ENCODE assay signal across 17 cellular contexts in the genomic region with DNA sequence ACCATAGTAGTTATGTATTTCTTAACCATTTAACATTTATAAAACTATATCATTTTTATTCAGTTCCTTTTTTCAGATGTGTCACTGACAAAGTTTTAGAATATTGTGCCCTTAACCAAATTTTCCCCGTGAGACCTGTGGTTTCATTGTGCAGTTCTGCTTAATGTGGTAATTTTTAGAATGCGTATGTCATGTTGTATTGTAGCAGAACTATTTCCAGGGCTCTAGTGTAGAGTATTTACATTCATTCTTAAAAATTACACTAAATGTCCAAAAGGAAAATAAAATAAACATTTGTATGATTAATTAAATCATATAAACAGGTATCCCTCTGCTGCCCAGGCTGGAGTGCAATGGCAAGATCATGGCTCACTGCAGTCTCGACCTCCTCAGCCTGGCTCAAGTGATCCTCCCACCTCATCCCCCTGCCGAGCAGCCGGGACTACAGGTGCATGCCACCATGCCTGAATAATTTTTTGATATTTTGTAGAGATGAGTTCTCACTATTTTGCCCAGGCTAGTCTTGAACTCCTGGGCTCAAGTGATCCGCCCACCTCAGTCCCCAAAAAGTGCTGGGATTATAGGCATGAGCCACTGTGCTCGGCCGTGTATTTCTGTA. TPM values are rescaled to one million over a fixed set of nuclear protein-coding genes. Genes with fewer than 3 reads are reported as not detected.
DNase-seq lines count a peak whose midpoint lies in the region; ATAC-seq, FAIRE-seq and TF ChIP-seq lines count a peak whose summit lies in the region.
"Had no signal": no experiment of that assay in that cellular context is flagged by ENCODE, and none has a peak within 500 bp of the region (broad histone marks: within the 10 kb centered on the region; RNA-seq: fewer than 3 reads in every experiment).

No MANE protein-coding gene starts in this region.

- no peak for TF ChIP-seq POLR2A in NB4 (IDR thresholded peaks at IDR 0.05; ENCODE audit: extremely low read depth, insufficient read length)
- no peak for TF ChIP-seq POLR2A in GM12878 (IDR thresholded peaks at IDR 0.05; ENCODE audit: low read depth, low read length)
- no peak for TF ChIP-seq POLR2A in GM18505 (IDR thresholded peaks at IDR 0.05; ENCODE audit: borderline replicate concordance, extremely low read depth, insufficient read depth, insufficient read length)

- TF ChIP-seq RAD21 in GM12878 (IDR thresholded peaks at IDR 0.05; ENCODE audit: insufficient read depth, low read depth, low read length) = no peak

- in situ Hi-C loops in GM12878 (cut with MboI) = no loop called here

- RAD21 ChIA-PET in GM12878 (lab: Charles Lee; ENCODE audit: unreplicated experiment) = interaction anchor here (1.2 to 1.4 kb wide), 3 partner anchors 36 to 131 kb away, joined by 3 to 6 read pairs (median 3); no protein-coding TSS in a partner anchor

- H3K9ac ChIP-seq in GM12878 (ENCODE audit: control insufficient read depth, insufficient read depth, low read length) = no peak overlapping the region

- H3K27ac ChIP-seq in GM12878 (ENCODE audit: control insufficient read depth, insufficient read depth) = no peak overlapping the region

- peaks cover 25% of the 10 kb centered on the region for H3K9me3 ChIP-seq in GM12878 (replicated peaks; ENCODE audit: control insufficient read depth, insufficient read depth, low read length)

- no peaks in the 10 kb centered on the region for H3K36me3 ChIP-seq in GM12878 (ENCODE audit: control insufficient read depth in 2 of 2, insufficient read depth in 2 of 2, low read length in 1 of 2)

- BruUV-seq in GM12878 (replicated peaks; lab: Mats Ljungman, UMichigan) = no TSS peak

- H2AFZ ChIP-seq in GM12878 (ENCODE audit: control insufficient read depth, low read depth, low read length) = no peak overlapping the region

- CTCF ChIA-PET in GM12878 (lab: Yijun Ruan, JAX) = interaction anchor here (1.2 kb wide), 1 partner anchor 14 kb away, joined by 4 read pairs; no protein-coding TSS in a partner anchor

- peaks cover 26 to 45% of the 10 kb centered on the region in 2 donors for H3K36me3 Mint-ChIP-seq in activated naive CD4-positive, alpha-beta T cell treated with anti-CD3 and anti-CD28 coated beads, Interleukin-2, amount 50 U/mL, for 72 hours
- H3K36me3 Mint-ChIP-seq in stimulated activated naive B cell treated with anti-CD40 and anti-IgM and Interleukin-4, amounts not matched to agents 10 μg/mL and 1 μg/mL and 100 μg/mL, for 72 hours = peaks cover 27 to 30% of the 10 kb centered on the region in 2 donors

- H3K4me3 Mint-ChIP-seq in stimulated activated naive B cell treated with anti-CD40 and anti-IgM and Interleukin-4, amounts not matched to agents 10 μg/mL and 1 μg/mL and 100 μg/mL, for 72 hours = peak overlapping the region; percentile 68 to 74
- H3K4me3 Mint-ChIP-seq: endodermal cell had no signal

- H3K4me1 Mint-ChIP-seq in stimulated activated naive B cell treated with anti-CD40 and anti-IgM and Interleukin-4, amounts not matched to agents 10 μg/mL and 1 μg/mL and 100 μg/mL, for 72 hours = peaks cover 26 to 55% of the 10 kb centered on the region in 2 donors

- no peaks in the 10 kb centered on the region for H3K4me1 ChIP-seq in GM12878 (ENCODE audit: control insufficient read depth, insufficient read depth, low read length)

- peaks cover 12 to 20% of the 10 kb centered on the region in 2 donors for H3K9me3 Mint-ChIP-seq in activated naive CD4-positive, alpha-beta T cell treated with anti-CD3 and anti-CD28 coated beads, Interleukin-2, amount 50 U/mL, for 72 hours
- H3K9me3 Mint-ChIP-seq in stimulated activated naive B cell treated with anti-CD40 and anti-IgM and Interleukin-4, amounts not matched to agents 10 μg/mL and 1 μg/mL and 100 μg/mL, for 72 hours = peaks cover 7 to 8% of the 10 kb centered on the region in 2 donors

- ATAC-seq in activated naive CD4-positive, alpha-beta T cell treated with anti-CD3 and anti-CD28 coated beads, Interleukin-2, amount 50 U/mL, for 72 hours = peak; percentile 52 to 58
- ATAC-seq in GM12878 = peak; percentile 61
- ATAC-seq in stimulated activated naive B cell treated with anti-CD40 and anti-IgM and Interleukin-4, amounts not matched to agents 10 μg/mL and 1 μg/mL and 100 μg/mL, for 72 hours (replicated peaks) = peak; percentile 92 to 95
- no peak for ATAC-seq in GM18505 (IDR thresholded peaks at IDR 0.05; ENCODE audit: unreplicated experiment)
- ATAC-seq: Panc1 had no signal

- intact Hi-C loops in GM12878 (cut with micrococcal nuclease; ENCODE audit: unreplicated experiment) = no loop called here
- intact Hi-C loops in posterior vena cava (cut with DNase I) = no loop called here

- SMC1A ChIA-PET in GM12878 (lab: Charles Lee; ENCODE audit: uncharacterized antibody, unreplicated experiment) = interaction anchor here (1.1 to 3.5 kb wide), 4 partner anchors 8 to 115 kb away, joined by 4 to 29 read pairs (median 12); a partner anchor contains a TSS

- H3K4me3 ChIP-seq in NB4 (ENCODE audit: low read depth, low read length) (no peak overlapping the region), GM12878 (no peak overlapping the region)
- H3K4me3 ChIP-seq: tibial nerve had no signal

- no peak for DNase-seq in activated naive CD4-positive, alpha-beta T cell treated with anti-CD3 and anti-CD28 coated beads, Interleukin-2, amount 50 U/mL, for 72 hours (ENCODE audit: low spot score in 2 of 2)
- no peak for DNase-seq in activated naive CD4-positive, alpha-beta T cell treated with anti-CD3 and anti-CD28 coated beads, Interleukin-2, amount 50 U/mL, for 16 hours
- DNase-seq in NB4 (ENCODE audit: low read depth) (peak; percentile 66), GM12878 (ENCODE audit: low read depth, low spot score) (no peak), putamen (ENCODE audit: low spot score) (no peak), posterior vena cava (ENCODE audit: low spot score) (no peak)
- DNase-seq in stimulated activated naive B cell treated with anti-CD40 and anti-IgM and Interleukin-4, amounts not matched to agents 10 μg/mL and 1 μg/mL and 100 μg/mL, for 72 hours = peak; percentile 41
- DNase-seq: activated CD8-positive, alpha-beta memory T cell treated with anti-CD3 and anti-CD28 coated beads, Interleukin-2, amount 50 U/mL, for 48 hours; endodermal cell; GDM1; H7; NCI-H1930; NCI-H524; stimulated activated CD4-positive, alpha-beta T cell treated with anti-CD3 and anti-CD28 coated beads, Interleukin-4, amount 100 ng/mL, for 1 hour had no signal

- H3K27me3 Mint-ChIP-seq in stimulated activated naive B cell treated with anti-CD40 and anti-IgM and Interleukin-4, amounts not matched to agents 10 μg/mL and 1 μg/mL and 100 μg/mL, for 72 hours = no peaks in the 10 kb centered on the region

- FAIRE-seq in GM12878 (lab: Jason Lieb, UNC) = no peak

- H4K20me1 ChIP-seq in GM12878 (ENCODE audit: control insufficient read depth, insufficient read depth) = no peaks in the 10 kb centered on the region

- peak overlapping the region in 1 of 2 donors; percentile 53 for H3K27ac Mint-ChIP-seq in activated naive CD4-positive, alpha-beta T cell treated with anti-CD3 and anti-CD28 coated beads, Interleukin-2, amount 50 U/mL, for 72 hours
- H3K27ac Mint-ChIP-seq in stimulated activated naive B cell treated with anti-CD40 and anti-IgM and Interleukin-4, amounts not matched to agents 10 μg/mL and 1 μg/mL and 100 μg/mL, for 72 hours = peak overlapping the region; percentile 75
- H3K27ac Mint-ChIP-seq: endodermal cell had no signal

- POLR2A ChIA-PET in GM12878 (lab: Charles Lee) = interaction anchor here (0.5 to 3.7 kb wide), 4 partner anchors 7 to 115 kb away, joined by 4 to 18 read pairs (median 4); no protein-coding TSS in a partner anchor

- no peaks in the 10 kb centered on the region for H3K79me2 ChIP-seq in GM12878 (ENCODE audit: control insufficient read depth, insufficient read depth, low read length)

- WGBS in GM12878 (ENCODE audit: insufficient coverage, insufficient replicate concordance, low lambda C conversion rate, missing lambda C conversion rate) = 30% methylated on average over 8 of the region's 8 CpGs

- TF ChIP-seq CTCF in NB4 (IDR thresholded peaks at IDR 0.05; ENCODE audit: low read depth, low read length) (no peak), GM12878 (IDR thresholded peaks at IDR 0.05 in 2 of 3, conservative IDR thresholded peaks at IDR 0.05 in 1 of 3; ENCODE audit: control insufficient read depth in 2 of 3, extremely low read depth in 1 of 3, insufficient read depth in 1 of 3, low read depth in 3 of 3, low read length in 3 of 3) (no peak)

- no peak for TF ChIP-seq EP300 in GM12878 (IDR thresholded peaks at IDR 0.05; ENCODE audit: borderline replicate concordance in 1 of 2, control insufficient read depth in 1 of 2, low read depth in 2 of 2, low read length in 2 of 2)

- H3K4me2 ChIP-seq in GM12878 (ENCODE audit: control insufficient read depth, insufficient read depth) = no peak overlapping the region

- no peaks in the 10 kb centered on the region for H3K27me3 ChIP-seq in GM12878 (replicated peaks in 1 of 2; ENCODE audit: control insufficient read depth in 2 of 2, insufficient read depth in 2 of 2, low read length in 1 of 2)
- H3K27me3 ChIP-seq: tibial nerve had no signal

TF ChIP-seq in GM12878, 131 proteins besides CTCF, POLR2A, EP300 and RAD21 (continues in another document):
- TF ChIP-seq ESRRA (IDR thresholded peaks at IDR 0.05; ENCODE audit: low read length) (no peak), ZNF217 (IDR thresholded peaks at IDR 0.05) (peak; percentile 16; the same call in 1 of the 2 replicates), SUZ12 (IDR thresholded peaks at IDR 0.05; ENCODE audit: unreplicated experiment) (no peak), MTA3 (IDR thresholded peaks at IDR 0.05; ENCODE audit: borderline replicate concordance, low read length) (no peak), PAX5 (IDR thresholded peaks at IDR 0.05; ENCODE audit: borderline replicate concordance, low read depth, low read length) (no peak)

RNA-seq across cellular contexts. Expression of a gene that starts 15.4 kb away (rescaled TPM):
- total RNA-seq in activated naive CD4-positive, alpha-beta T cell treated with anti-CD3 and anti-CD28 coated beads, Interleukin-2, amount 50 U/mL, for 72 hours = 10 to 100 TPM; 34.4 to 50.4 TPM
- 48.7 and 52.4 TPM in 2 replicates for total RNA-seq in GM12878 (2013; cell fraction: nucleolus; rRNA removed)
- total RNA-seq in GM12878 (2014; rRNA removed) (2.0 and 2.2 TPM in 2 replicates), GM12878 (2014; rRNA removed; fragmentation: Illumina TruSeq; extraction: Trizol) (3.5 and 4.2 TPM in 2 replicates), GM12878 (2021) (7.0 and 7.1 TPM in 2 replicates), posterior vena cava (10 to 100 TPM; 13.5 to 14.7 TPM)
- 0.94 TPM for polyA plus RNA-seq in GM12878 (2011; ENCODE audit: low read depth)
- polyA plus RNA-seq in GM12878 (2011; rRNA removed) (3.3 and 3.4 TPM in 2 replicates), GM12878 (2014; fragmentation: Illumina TruSeq; extraction: Trizol) (3.5 and 4.1 TPM in 2 replicates), GM12878 (2014; fragmentation: Nextera tagmentation; extraction: Ambion mirVana) (1 to 10 TPM in 1 of 2 experiments, under 1 TPM in 1; 0.66 to 1.9 TPM), GM12878 (2014; rRNA removed) (3.1 and 3.6 TPM in 2 replicates), GM12878 (2016; fragmentation: Nextera tagmentation; extraction: Ambion mirVana) (1 to 10 TPM; 1.0 to 2.2 TPM)
- 2.1 and 2.9 TPM in 2 replicates for polyA plus RNA-seq in GM12878 (2011; cell fraction: cytosol; rRNA removed)
- 3.1 and 3.4 TPM in 2 replicates for polyA plus RNA-seq in GM12878 (2011; cell fraction: nucleus; rRNA removed)
- 1.9 and 2.7 TPM in 2 replicates for polyA plus RNA-seq in GM12878 (2012)
- polyA minus RNA-seq in GM12878 (2011; rRNA and poly(A)+ RNA removed) = 4.2 and 4.4 TPM in 2 replicates
- 1.1 and 1.6 TPM in 2 replicates for polyA minus RNA-seq in GM12878 (2011; cell fraction: cytosol; rRNA and poly(A)+ RNA removed)
- polyA minus RNA-seq in GM12878 (2011; cell fraction: nucleus; rRNA and poly(A)+ RNA removed) = 4.2 and 4.8 TPM in 2 replicates

Comparison
In these comparisons a context has a peak if more than half of its experiments do, and no peak if none do; other contexts are left out.
1. DNase-seq: peak in NB4 (single experiment) and stimulated activated naive B cell treated with anti-CD40 and anti-IgM and Interleukin-4, amounts not matched to agents 10 μg/mL and 1 μg/mL and 100 μg/mL, for 72 hours (single experiment); none in activated naive CD4-positive, alpha-beta T cell treated with anti-CD3 and anti-CD28 coated beads, Interleukin-2, amount 50 U/mL, for 72 hours (0 of 2), activated naive CD4-positive, alpha-beta T cell treated with anti-CD3 and anti-CD28 coated beads, Interleukin-2, amount 50 U/mL, for 16 hours (single experiment), GM12878 (single experiment), putamen (single experiment) and posterior vena cava (single experiment).